In genomic region chr10:133329401-133330202, GRCh38 we compare ENCODE assay signal across 8 cellular contexts.
DNase-seq lines count a peak whose midpoint lies in the region; ATAC-seq lines count a peak whose summit lies in the region.

No MANE protein-coding gene starts in this region.

- ATAC-seq in GM18519 (IDR thresholded peaks at IDR 0.05; ENCODE audit: low FRiP score, unreplicated experiment) (peak; percentile 78), HG03095 (IDR thresholded peaks at IDR 0.05; ENCODE audit: unreplicated experiment) (peak; percentile 90)
- ATAC-seq in activated CD4-positive, CD25-positive, alpha-beta regulatory T cell treated with anti-CD3 and anti-CD28 coated beads, Interleukin-2, amount 50 U/mL, for 24 hours = peak; percentile 92 to 95

- DNase-seq in AG08395 (ENCODE audit: low spot score) (peak; percentile 89), NCI-H2196 (lab: John Stamatoyannopoulos, UW; ENCODE audit: unreplicated experiment) (peak; percentile 74), left kidney (ENCODE audit: low read depth, low spot score) (peak; percentile 91)
- peak; percentile 78 for DNase-seq in central memory CD4-positive, alpha-beta T cell
- peak; percentile 89 to 92 for DNase-seq in stimulated activated CD4-positive, alpha-beta T cell treated with anti-CD3 and anti-CD28 coated beads, Interleukin-2, amount 100 ng/mL, for 48 hours

Comparison
In these comparisons a context has a peak if more than half of its experiments do, and no peak if none do; other contexts are left out.
1. Peak in every context shown above with its lines: DNase-seq and ATAC-seq.